24 cellular contexts compared by ENCODE assay signal in genomic region chr17:15342460-15342859, GRCh38. TPM values are rescaled to one million over a fixed set of nuclear protein-coding genes. Genes with fewer than 3 reads are reported as not detected.
DNase-seq lines count a peak whose midpoint lies in the region; ATAC-seq, FAIRE-seq and TF ChIP-seq lines count a peak whose summit lies in the region.
"Had no signal": no experiment of that assay in that cellular context is flagged by ENCODE, and none has a peak within 500 bp of the region (broad histone marks: within the 10 kb centered on the region; RNA-seq: fewer than 3 reads in every experiment).

No MANE protein-coding gene starts in this region.

- TF ChIP-seq EP300 in HepG2 (IDR thresholded peaks at IDR 0.05; ENCODE audit: low read depth in 2 of 2, low read length in 2 of 2) (no peak), HepG2 (CRISPR knock-in tag; IDR thresholded peaks at IDR 0.05; ENCODE audit: borderline replicate concordance) (no peak)

- FAIRE-seq in HepG2 (lab: Jason Lieb, UNC) = no peak
- FAIRE-seq: GM12891 had no signal

- intact Hi-C loops in PC-3 (cut with micrococcal nuclease) (loop anchor here (5.0 kb wide), 1 partner anchor 55 kb away; no protein-coding TSS in a partner anchor), HepG2 (cut with micrococcal nuclease; ENCODE audit: unreplicated experiment) (no loop called here), gastrocnemius medialis (cut with DNase I; ENCODE audit: low total_unique reads) (no loop called here)

- in situ Hi-C loops in HepG2 (cut with HindIII; ENCODE audit: extremely low pct_ligation_motif_present, low pct_unique_long_range_greater_than_20kb) (loop anchor here (10.0 kb wide), 2 partner anchors 58 to 62 kb away; no protein-coding TSS in a partner anchor), gastrocnemius medialis (cut with MboI; ENCODE audit: low sequenced_read_pairs in 4 of 4) (no loop called here)

- POLR2A ChIA-PET in PC-3 (lab: Charles Lee; ENCODE audit: unreplicated experiment) = no interaction called here
- POLR2A ChIA-PET in HepG2 (lab: Yijun Ruan, JAX) = no interaction called here

- 39% methylated on average over 6 of the region's 7 CpGs for WGBS in HepG2 (ENCODE audit: low lambda C conversion rate)

- no peak for TF ChIP-seq RAD21 in HepG2 (CRISPR knock-in tag; IDR thresholded peaks at IDR 0.05)

- CTCF ChIA-PET in PC-3 (lab: Charles Lee) = no interaction called here
- CTCF ChIA-PET in HepG2 (lab: Yijun Ruan, JAX; ENCODE audit: low intra/inter-chr PET ratio, low total read pairs) = no interaction called here

- H3K27ac ChIP-seq in PC-3 (ENCODE audit: low read length) (peak overlapping the region; percentile 25), HepG2 (ENCODE audit: extremely low read length, insufficient read depth, low read length) (no peak overlapping the region), gastrocnemius medialis (no peak overlapping the region)
- H3K27ac ChIP-seq: 22Rv1, PC-9, RWPE1 had no signal

- TF ChIP-seq POLR2A in HepG2 (IDR thresholded peaks at IDR 0.05; ENCODE audit: insufficient read depth in 1 of 2, low read depth in 2 of 2, low read length in 2 of 2) (no peak), gastrocnemius medialis (IDR thresholded peaks at IDR 0.05) (no peak)

- H3K4me1 ChIP-seq in PC-3 (ENCODE audit: insufficient read depth, low read length) (peaks cover 32% of the 10 kb centered on the region), HepG2 (ENCODE audit: insufficient read depth, low read length) (peaks cover 12% of the 10 kb centered on the region), gastrocnemius medialis (no peaks in the 10 kb centered on the region)

- no peaks in the 10 kb centered on the region for H4K20me1 ChIP-seq in PC-3 (ENCODE audit: low read length)
- no peaks in the 10 kb centered on the region for H4K20me1 ChIP-seq in HepG2 (ENCODE audit: insufficient read depth, low read length)

- no peaks in the 10 kb centered on the region for H3K9me3 ChIP-seq in PC-3 (ENCODE audit: low read length)
- H3K9me3 ChIP-seq in HepG2 (ENCODE audit: low read length) = no peaks in the 10 kb centered on the region
- H3K9me3 ChIP-seq in gastrocnemius medialis = no peaks in the 10 kb centered on the region

- ATAC-seq in PC-3 = no peak
- ATAC-seq in HepG2 = no peak
- no peak for ATAC-seq in gastrocnemius medialis
- ATAC-seq in GM21737 (IDR thresholded peaks at IDR 0.05; ENCODE audit: unreplicated experiment) = no peak

- H3K79me2 ChIP-seq in PC-3 (ENCODE audit: low read length) = no peaks in the 10 kb centered on the region
- H3K79me2 ChIP-seq in HepG2 (ENCODE audit: insufficient read depth, low read length) = no peaks in the 10 kb centered on the region

- no peak overlapping the region for H3K4me2 ChIP-seq in PC-3 (ENCODE audit: low read length)
- H3K4me2 ChIP-seq in HepG2 (ENCODE audit: low read depth, low read length) = no peak overlapping the region
- H3K4me2 ChIP-seq: PC-9 had no signal

- H3F3A ChIP-seq in PC-3 (ENCODE audit: low read length, unreplicated experiment) = no peaks in the 10 kb centered on the region

- H3K27me3 ChIP-seq in PC-3 (ENCODE audit: low read length) (no peaks in the 10 kb centered on the region), HepG2 (ENCODE audit: control insufficient read depth in 1 of 2, insufficient read depth in 2 of 2, low read length in 2 of 2) (peaks cover 0 to 31% of the 10 kb centered on the region in 2 experiments; a peak in 3 of 5 replicates), gastrocnemius medialis (peaks cover 0 to 6% (median 0%) of the 10 kb centered on the region in 3 donors)

- H3K4me3 ChIP-seq in PC-3 (ENCODE audit: low read length) (no peak overlapping the region), choroid plexus epithelial cell (ENCODE audit: low read depth, low read length) (no peak overlapping the region), HepG2 (replicated peaks in 1 of 3; ENCODE audit: insufficient read depth in 1 of 3, low read depth in 2 of 3, low read length in 3 of 3) (no peak overlapping the region), gastrocnemius medialis (no peak overlapping the region)
- H3K4me3 ChIP-seq: PC-9 had no signal

- no peak overlapping the region for H2AFZ ChIP-seq in PC-3 (ENCODE audit: low read length)
- H2AFZ ChIP-seq in HepG2 (ENCODE audit: low read length) = no peak overlapping the region
- H2AFZ ChIP-seq: PC-9 had no signal

- H3K9me2 ChIP-seq in PC-3 (replicated peaks; ENCODE audit: low read length) = no peaks in the 10 kb centered on the region

- H3K9ac ChIP-seq in PC-3 (ENCODE audit: low read length) (no peak overlapping the region), HepG2 (ENCODE audit: insufficient read depth, low read depth, low read length) (no peak overlapping the region)

- TF ChIP-seq CTCF in PC-3 (conservative IDR thresholded peaks at IDR 0.05; ENCODE audit: low read depth, low read length) = 0 out of 2 replicates have a peak, but pooled peaks have one; percentile 14
- no peak for TF ChIP-seq CTCF in choroid plexus epithelial cell (conservative IDR thresholded peaks at IDR 0.05; ENCODE audit: low read depth, low read length)
- no peak for TF ChIP-seq CTCF in HepG2 (CRISPR knock-in tag; IDR thresholded peaks at IDR 0.05)
- no peak for TF ChIP-seq CTCF in gastrocnemius medialis (IDR thresholded peaks at IDR 0.05 in 4 of 5, conservative IDR thresholded peaks at IDR 0.05 in 1 of 5)

- H3K36me3 ChIP-seq in PC-3 (ENCODE audit: low read depth, low read length) (no peaks in the 10 kb centered on the region), HepG2 (replicated peaks in 1 of 2; ENCODE audit: control insufficient read depth in 1 of 2, insufficient read depth in 2 of 2, low read length in 2 of 2) (no peaks in the 10 kb centered on the region), gastrocnemius medialis (no peaks in the 10 kb centered on the region)

- BruUV-seq in PC-3 (replicated peaks; lab: Mats Ljungman, UMichigan) (no TSS peak), HepG2 (replicated peaks; lab: Mats Ljungman, UMichigan) (no TSS peak)

- DNase-seq in Daoy (ENCODE audit: low read depth) (peak; percentile 54), PC-3 (peak; percentile 41), choroid plexus epithelial cell (ENCODE audit: low read depth) (peak; percentile 4), medulla oblongata (ENCODE audit: extremely low spot score) (peak; percentile 7), putamen (ENCODE audit: low spot score) (no peak), HepG2 (ENCODE audit: low spot score) (no peak), gastrocnemius medialis (no peak)
- DNase-seq: CD4-positive, CD25-positive, alpha-beta regulatory T cell; COR-L47; DMS153; EL; H7; HFFc6; NCI-H1048; NCI-H1436; NCI-H1930; NCI-H226; NCI-H524 treated with DMSO at 0.1 percent for 48 hours; PC-9 had no signal

RNA-seq across cellular contexts. Expression of gene TEKT3, which starts 1.1 kb away (rescaled TPM):
- total RNA-seq in Daoy (2014; rRNA removed; shearing (Covaris generic)) = not detected in 2 replicates
- not detected in 2 replicates for total RNA-seq in PC-3 (2014; rRNA removed)
- total RNA-seq in HepG2 (2016; rRNA removed; fragmentation: Illumina TruSeq; extraction: Trizol) = 0.58 TPM in 1 of 2 replicates, not detected in the other
- 0.30 and 0.79 TPM in 2 replicates for total RNA-seq in HepG2 (2016; cell fraction: cytosol; rRNA removed; fragmentation: Illumina TruSeq; extraction: Trizol; ENCODE audit: low read depth)
- total RNA-seq in HepG2 (2016; cell fraction: insoluble cytoplasmic fraction; rRNA removed; fragmentation: Illumina TruSeq; extraction: Trizol) = 0.50 TPM in 1 of 2 replicates, not detected in the other
- 0.21 and 0.34 TPM in 2 replicates for total RNA-seq in HepG2 (2016; cell fraction: membrane; rRNA removed; fragmentation: Illumina TruSeq; extraction: Trizol)
- total RNA-seq in HepG2 (2016; cell fraction: nucleus; rRNA removed; fragmentation: Illumina TruSeq; extraction: Trizol) = 1.2 and 2.2 TPM in 2 replicates
- 0.82 and 3.4 TPM in 2 replicates for polyA plus RNA-seq in HepG2 (2011; rRNA removed)
- polyA plus RNA-seq in HepG2 (2011; cell fraction: cytosol; rRNA removed) = 1.0 and 1.1 TPM in 2 replicates
- 19.4 and 19.7 TPM in 2 replicates for polyA plus RNA-seq in HepG2 (2011; cell fraction: nucleus; rRNA removed)
- 1.0 and 1.6 TPM in 2 replicates for polyA plus RNA-seq in HepG2 (2012)
- 0.36 TPM in 1 of 2 replicates, not detected in the other for polyA plus RNA-seq in HepG2 (2016; cell fraction: cytosol; fragmentation: Illumina TruSeq; extraction: Trizol; ENCODE audit: low read depth)
- polyA plus RNA-seq in HepG2 (2016; cell fraction: insoluble cytoplasmic fraction; fragmentation: Illumina TruSeq; extraction: Trizol; ENCODE audit: low read depth) = not detected in 2 replicates
- not detected in 2 replicates for polyA plus RNA-seq in HepG2 (2016; cell fraction: membrane; fragmentation: Illumina TruSeq; extraction: Trizol; ENCODE audit: low read depth)
- 3.1 and 3.9 TPM in 2 replicates for polyA plus RNA-seq in HepG2 (2016; cell fraction: nucleus; fragmentation: Illumina TruSeq; extraction: Trizol; ENCODE audit: insufficient read depth, low read depth)
- 0.42 and 1.4 TPM in 2 replicates for polyA minus RNA-seq in HepG2 (2011; rRNA and poly(A)+ RNA removed; ENCODE audit: low replicate concordance)
- polyA minus RNA-seq in HepG2 (2011; cell fraction: cytosol; rRNA and poly(A)+ RNA removed) = not detected in 2 replicates
- 2.2 TPM in 2 replicates for polyA minus RNA-seq in HepG2 (2011; cell fraction: nucleus; rRNA and poly(A)+ RNA removed)
- total RNA-seq in gastrocnemius medialis = not detected
- total RNA-seq: HFFc6, MCF 10A, PC-9 had no signal

Comparison
In these comparisons a context has a peak if more than half of its experiments do, and no peak if none do; other contexts are left out.
1. DNase-seq: peak in Daoy (single experiment), PC-3 (single experiment), choroid plexus epithelial cell (single experiment) and medulla oblongata (single experiment); none in putamen (single experiment), HepG2 (single experiment) and gastrocnemius medialis (0 of 2).